In genomic region chr3:43180027-43180426, GRCh38 we compare ENCODE assay signal across 7 cellular contexts.
DNase-seq lines count a peak whose midpoint lies in the region; ATAC-seq and TF ChIP-seq lines count a peak whose summit lies in the region.

No MANE protein-coding gene starts in this region.

- H3K36me3 ChIP-seq in IMR-90 (ENCODE audit: control insufficient read depth, insufficient read depth, low read length) = no peaks in the 10 kb centered on the region
- no peaks in the 10 kb centered on the region for H3K36me3 ChIP-seq in hepatocyte (replicated peaks; ENCODE audit: insufficient read depth, low read depth)

- POLR2A ChIA-PET in IMR-90 (lab: Charles Lee; ENCODE audit: unreplicated experiment) = no interaction called here

- no peak overlapping the region for H3K9ac ChIP-seq in IMR-90 (ENCODE audit: low read depth, low read length)

- H3K4me1 ChIP-seq in IMR-90 (ENCODE audit: control insufficient read depth, insufficient read depth, low read length) (peaks cover 18% of the 10 kb centered on the region), hepatocyte (ENCODE audit: insufficient read depth) (peaks cover 23% of the 10 kb centered on the region)

- TF ChIP-seq CTCF in IMR-90 (conservative IDR thresholded peaks at IDR 0.05; ENCODE audit: low read depth, low read length) (no peak), hepatocyte (IDR thresholded peaks at IDR 0.05; ENCODE audit: poor library complexity) (no peak)

- 0% methylated on average over 1 of the region's 4 CpGs; no CpG with 5 or more reads in 1 of the 2 experiments for WGBS in IMR-90 (ENCODE audit: extremely low coverage in 2 of 2, insufficient read length in 1 of 2), 2 experiments
- 35% methylated on average over 4 of the region's 4 CpGs for WGBS in hepatocyte (ENCODE audit: low lambda C conversion rate, missing lambda C conversion rate)

- intact Hi-C loops in IMR-90 (cut with micrococcal nuclease) = no loop called here
- intact Hi-C loops in head of caudate nucleus (cut with DNase I) = no loop called here

- ATAC-seq in GM18907 (IDR thresholded peaks at IDR 0.05; ENCODE audit: unreplicated experiment) = peak; percentile 55
- peak; percentile 94 for ATAC-seq in IMR-90 (ENCODE audit: low read depth)

- H3K4me3 ChIP-seq in IMR-90 (ENCODE audit: insufficient read depth, low read depth, low read length) (no peak overlapping the region), hepatocyte (no peak overlapping the region)

- in situ Hi-C loops in IMR-90 (cut with MboI; ENCODE audit: low sequenced_read_pairs) = no loop called here

- H3K27me3 ChIP-seq in IMR-90 (ENCODE audit: control insufficient read depth, insufficient read depth, low read length) (no peaks in the 10 kb centered on the region), hepatocyte (no peaks in the 10 kb centered on the region)

- peak overlapping the region; percentile 6 for H2AFZ ChIP-seq in IMR-90 (replicated peaks; ENCODE audit: low read length, poor library complexity)
- no peak overlapping the region for H2AFZ ChIP-seq in hepatocyte

- no TSS peak for BruUV-seq in IMR-90 (replicated peaks; lab: Mats Ljungman, UMichigan)

- H4K5ac ChIP-seq in IMR-90 (ENCODE audit: low read depth, low read length) = peak overlapping the region; percentile 68; the same call in 1 of the 2 replicates

- H3K18ac ChIP-seq in IMR-90 (ENCODE audit: low read depth, low read length) = peak overlapping the region; percentile 70; the same call in 1 of the 2 replicates

- peaks cover 0 to 25% of the 10 kb centered on the region in 2 experiments; a peak in 2 of 4 replicates for H3K79me1 ChIP-seq in IMR-90 (ENCODE audit: low read depth in 1 of 2, low read length in 2 of 2)

- H3K14ac ChIP-seq in IMR-90 (replicated peaks; ENCODE audit: low read depth, low read length) = peak overlapping the region; percentile 95

- peak overlapping the region; percentile 99; the same call in 1 of the 2 replicates for H2AK5ac ChIP-seq in IMR-90 (ENCODE audit: low read depth, low read length)

- no peaks in the 10 kb centered on the region for H3K9me2 ChIP-seq in hepatocyte (replicated peaks; ENCODE audit: insufficient read depth)

- H3K4me2 ChIP-seq in IMR-90 (ENCODE audit: low read depth, low read length) (peak overlapping the region; percentile 7; the same call in 1 of the 2 replicates), hepatocyte (no peak overlapping the region)

- H4K8ac ChIP-seq in IMR-90 (ENCODE audit: low read depth in 2 of 2, low read length in 2 of 2) = peak overlapping the region; percentile 28 to 90

- H4K20me1 ChIP-seq in IMR-90 (ENCODE audit: insufficient read depth, low read length) = no peaks in the 10 kb centered on the region
- H4K20me1 ChIP-seq in hepatocyte (ENCODE audit: insufficient read depth, poor library complexity, severe bottlenecking) = no peaks in the 10 kb centered on the region

- peaks cover 33% of the 10 kb centered on the region for H3K9me1 ChIP-seq in IMR-90 (ENCODE audit: insufficient read depth, low read length)

- dilution Hi-C loops in IMR-90 (cut with HindIII; ENCODE audit: low sequenced_read_pairs, unreplicated experiment) = no loop called here

- H3K4ac ChIP-seq in IMR-90 (ENCODE audit: low read depth, low read length) = peak overlapping the region; percentile 97

- DNase-seq in IMR-90 (peak; percentile 96), activated T-helper 1 cell treated with Interleukin-2 at 50 U/mL for 16 hours (ENCODE audit: low read depth) (peak; percentile 12), hepatocyte (ENCODE audit: low spot score) (peak; percentile 44), H4 (ENCODE audit: low spot score) (no peak), head of caudate nucleus (no peak), COLO829 (ENCODE audit: low spot score) (no peak)

- no peaks in the 10 kb centered on the region for H3K9me3 ChIP-seq in IMR-90 (ENCODE audit: control insufficient read depth, insufficient read depth, low read length)
- no peaks in the 10 kb centered on the region for H3K9me3 ChIP-seq in hepatocyte (ENCODE audit: low read depth)

- CTCF ChIA-PET in IMR-90 (lab: Yijun Ruan, JAX) = interaction anchor here (0.6 to 1.3 kb wide), 3 partner anchors 11 to 17 kb away, joined by 3 to 4 read pairs (median 3); no protein-coding TSS in a partner anchor

- peak overlapping the region; percentile 78 for H2BK5ac ChIP-seq in IMR-90 (ENCODE audit: low read depth, low read length, poor library complexity, severe bottlenecking)

- peak overlapping the region; percentile 95 for H2BK20ac ChIP-seq in IMR-90 (ENCODE audit: low read depth, low read length)

- H3K27ac ChIP-seq in IMR-90 (ENCODE audit: insufficient read depth, low read length) = peak overlapping the region; percentile 68
- H3K27ac ChIP-seq in hepatocyte = peak overlapping the region; percentile 90

- TF ChIP-seq RAD21 in IMR-90 (IDR thresholded peaks at IDR 0.05; ENCODE audit: low read length) = no peak

- peak overlapping the region; percentile 46; the same call in 1 of the 2 replicates for H3K56ac ChIP-seq in IMR-90 (ENCODE audit: extremely low read depth, insufficient read depth, low read length)

- H3K23ac ChIP-seq in IMR-90 (ENCODE audit: low read depth, low read length) = peak overlapping the region; percentile 80; the same call in 1 of the 2 replicates

- peak overlapping the region; percentile 94; the same call in 2 of the 3 replicates for H2BK15ac ChIP-seq in IMR-90 (ENCODE audit: low read depth, low read length)

- H4K91ac ChIP-seq in IMR-90 (ENCODE audit: insufficient read depth, low read depth, low read length) = peak overlapping the region; percentile 89

- H2BK120ac ChIP-seq in IMR-90 (ENCODE audit: low read depth, low read length) = peak overlapping the region; percentile 98

- no peak for TF ChIP-seq POLR2A in IMR-90 (IDR thresholded peaks at IDR 0.05; ENCODE audit: low read depth, low read length)

- H3K79me2 ChIP-seq in hepatocyte = no peaks in the 10 kb centered on the region

- peak overlapping the region; percentile 77 for H2AK9ac ChIP-seq in IMR-90 (replicated peaks; ENCODE audit: low read depth, low read length, poor library complexity)

TF ChIP-seq in IMR-90, 13 proteins besides CTCF, POLR2A, EP300 and RAD21:
- TF ChIP-seq MAZ (IDR thresholded peaks at IDR 0.05; ENCODE audit: borderline replicate concordance, low read depth, low read length) (0 out of 2 replicates have a peak, but pooled peaks have one; percentile 50), ELK1 (IDR thresholded peaks at IDR 0.05; ENCODE audit: borderline replicate concordance, low read depth, low read length) (no peak), MAFK (IDR thresholded peaks at IDR 0.05; ENCODE audit: low read depth, low read length) (0 out of 2 replicates have a peak, but pooled peaks have one; percentile 17), NFE2L2 (IDR thresholded peaks at IDR 0.05; ENCODE audit: low read depth, low read length) (no peak), RCOR1 (IDR thresholded peaks at IDR 0.05; ENCODE audit: insufficient replicate concordance, low read length) (peak; percentile 59), RFX5 (IDR thresholded peaks at IDR 0.05; ENCODE audit: low read depth, low read length) (no peak), MXI1 (IDR thresholded peaks at IDR 0.05; ENCODE audit: borderline replicate concordance, low read depth, low read length) (no peak), CEBPB (IDR thresholded peaks at IDR 0.05; ENCODE audit: low read depth, low read length) (peak; percentile 93), CHD1 (IDR thresholded peaks at IDR 0.05; ENCODE audit: low read depth, low read length) (no peak)

Comparison
In these comparisons a context has a peak if more than half of its experiments do, and no peak if none do; other contexts are left out.
1. DNase-seq: peak in IMR-90 (single experiment), activated T-helper 1 cell treated with Interleukin-2 at 50 U/mL for 16 hours (single experiment) and hepatocyte (single experiment); none in H4 (single experiment), head of caudate nucleus (0 of 42) and COLO829 (single experiment).